ENCODE assay signal across 7 cellular contexts in genomic region chr1:25922064-25922632, GRCh38. TPM values are rescaled to one million over a fixed set of nuclear protein-coding genes. Genes with fewer than 3 reads are reported as not detected.
DNase-seq lines count a peak whose midpoint lies in the region; ATAC-seq, FAIRE-seq and TF ChIP-seq lines count a peak whose summit lies in the region.

No MANE protein-coding gene starts in this region.

- H3K27ac ChIP-seq in HEK293 (ENCODE audit: extremely low read depth, low read depth, low read length) (peak overlapping the region; percentile 72; the same call in 1 of the 2 replicates), right atrium auricular region (peak overlapping the region; percentile 51 to 52), small intestine (ENCODE audit: low read depth in 1 of 2, low read length in 1 of 2) (peak overlapping the region in 1 of 2 donors; percentile 53)

- 28 to 35% (median 29%) methylated on average over 12 of the region's 12 CpGs for WGBS in small intestine, 3 donors

- peaks cover 8% of the 10 kb centered on the region; the same call in 1 of the 2 replicates for H3K4me1 ChIP-seq in HEK293 (ENCODE audit: control insufficient read depth, insufficient read depth, low read length)
- peaks cover 0 to 15% of the 10 kb centered on the region in 2 donors for H3K4me1 ChIP-seq in right atrium auricular region
- H3K4me1 ChIP-seq in small intestine (ENCODE audit: control insufficient read depth in 2 of 2, insufficient read depth in 1 of 2, low read depth in 1 of 2, low read length in 1 of 2): peaks cover 0 to 3% of the 10 kb centered on the region in 2 donors

- H3K4me3 ChIP-seq in HEK293 (ENCODE audit: low read depth, low read length) (no peak overlapping the region), right atrium auricular region (peak overlapping the region; percentile 39 to 57), small intestine (ENCODE audit: low read depth in 1 of 2, low read length in 2 of 2) (peak overlapping the region; percentile 27 to 50)

- no peaks in the 10 kb centered on the region for H3K27me3 Mint-ChIP-seq in T-helper 17 cell

- peak overlapping the region; percentile 88 for H3K4me3 Mint-ChIP-seq in T-helper 17 cell

- H3K9me3 ChIP-seq in HEK293 (ENCODE audit: control insufficient read depth, insufficient read depth, low read depth, low read length) (no peaks in the 10 kb centered on the region), T-helper 17 cell (ENCODE audit: control insufficient read depth, low read length, poor library complexity, severe bottlenecking) (no peaks in the 10 kb centered on the region), right atrium auricular region (no peaks in the 10 kb centered on the region), small intestine (ENCODE audit: control insufficient read depth, low read depth) (no peaks in the 10 kb centered on the region)

- TF ChIP-seq CTCF in HEK293 (tag by site-specific recombination; IDR thresholded peaks at IDR 0.05) (no peak), right atrium auricular region (IDR thresholded peaks at IDR 0.05) (no peak)

- ATAC-seq in T-helper 17 cell: no peak
- ATAC-seq in HG03442 (IDR thresholded peaks at IDR 0.05; ENCODE audit: unreplicated experiment): no peak
- no peak for ATAC-seq in HG03045 (IDR thresholded peaks at IDR 0.05; ENCODE audit: unreplicated experiment)
- ATAC-seq in GM18907 (IDR thresholded peaks at IDR 0.05; ENCODE audit: unreplicated experiment): no peak

- H3K4me1 Mint-ChIP-seq in T-helper 17 cell: peaks cover 14% of the 10 kb centered on the region

- H3K27ac Mint-ChIP-seq in T-helper 17 cell: peak overlapping the region; percentile 70

- DNase-seq in T-helper 17 cell: no peak
- DNase-seq in right atrium auricular region (ENCODE audit: low spot score): no peak
- no peak for DNase-seq in small intestine

- H3K36me3 ChIP-seq in HEK293 (ENCODE audit: control insufficient read depth in 2 of 2, insufficient read depth in 1 of 2, low read length in 2 of 2) (no peaks in the 10 kb centered on the region), right atrium auricular region (no peaks in the 10 kb centered on the region), small intestine (ENCODE audit: control insufficient read depth in 2 of 2, insufficient read depth in 2 of 2, low read length in 2 of 2) (no peaks in the 10 kb centered on the region)

- H3K36me3 Mint-ChIP-seq in T-helper 17 cell (ENCODE audit: low read depth): no peaks in the 10 kb centered on the region

- CTCF ChIA-PET in HEK293 (lab: Yijun Ruan, JAX): interaction anchor here (0.7 to 1.2 kb wide), 6 partner anchors 8 to 87 kb away, joined by 3 to 4 read pairs (median 3); partner anchors contain the start of gene PAFAH2

- no peak for FAIRE-seq in small intestine (lab: Jason Lieb, UNC)

- POLR2A ChIA-PET in HEK293 (lab: Yijun Ruan, JAX): interaction anchor here (0.6 to 1.2 kb wide), 5 partner anchors 11 to 75 kb away, joined by 4 to 6 read pairs (median 4); partner anchors contain the start of gene PAFAH2

- H3K27me3 ChIP-seq in right atrium auricular region (no peaks in the 10 kb centered on the region), small intestine (ENCODE audit: control insufficient read depth in 2 of 2, insufficient read depth in 2 of 2, low read length in 2 of 2) (no peaks in the 10 kb centered on the region)

TF ChIP-seq in HEK293, 187 proteins besides CTCF, POLR2A, EP300 and RAD21:
- TF ChIP-seq SP3 (tag by site-specific recombination; IDR thresholded peaks at IDR 0.05) (no peak), ZNF670 (tag by site-specific recombination; IDR thresholded peaks at IDR 0.05; ENCODE audit: low read depth) (no peak), SCRT1 (tag by site-specific recombination; IDR thresholded peaks at IDR 0.05; ENCODE audit: borderline replicate concordance) (peak; percentile 79), YY2 (tag by site-specific recombination; IDR thresholded peaks at IDR 0.05) (peak; percentile 57; the same call in 1 of the 2 replicates), PATZ1 (tag by site-specific recombination; IDR thresholded peaks at IDR 0.05) (no peak), SCRT2 (tag by site-specific recombination; IDR thresholded peaks at IDR 0.05) (peak; percentile 91), ZNF121 (tag by site-specific recombination; IDR thresholded peaks at IDR 0.05) (no peak), ZNF341 (tag by site-specific recombination; IDR thresholded peaks at IDR 0.05; ENCODE audit: low read depth) (peak; percentile 81; the same call in 1 of the 2 replicates)

RNA-seq across cellular contexts. Expression of gene STMN1, which starts 15.9 kb away (rescaled TPM):
- total RNA-seq in T-helper 17 cell: 10 to 100 TPM in 1 of 2 donors, 1 to 10 TPM in 1; 9.3 to 13.8 TPM
- total RNA-seq in right atrium auricular region: 10 to 100 TPM; 13.4 to 21.0 TPM
- 100 to 1,000 TPM in 1 of 3 donors, 10 to 100 TPM in 2; 30.9 to 248 (median 37.3) TPM for polyA plus RNA-seq in small intestine

RNA-seq across cellular contexts. Expression of gene PAQR7, which starts 46.6 kb away (rescaled TPM):
- total RNA-seq in T-helper 17 cell (1 to 10 TPM; 1.4 to 2.6 TPM), right atrium auricular region (1 to 10 TPM in 1 of 2 donors, under 1 TPM in 1; 0.85 to 2.9 TPM)
- 10 to 100 TPM; 10.2 to 53.9 (median 23.5) TPM for polyA plus RNA-seq in small intestine
